8 cellular contexts compared by ENCODE assay signal in genomic region chr17:82418001-82418986, GRCh38. TPM values are rescaled to one million over a fixed set of nuclear protein-coding genes. Genes with fewer than 3 reads are reported as not detected.
DNase-seq lines count a peak whose midpoint lies in the region; ATAC-seq and TF ChIP-seq lines count a peak whose summit lies in the region.

HEXD (plus strand) TSS chr17:82418347; CDS start chr17:82419800, 1,453 bp downstream.
OGFOD3 (minus strand) TSS chr17:82418586; CDS start chr17:82418485, 101 bp downstream.

- POLR2A ChIA-PET in BJ (lab: Charles Lee): no interaction called here

- H3K4me3 ChIP-seq in BJ (ENCODE audit: low read depth, low read length) (peak within 1 kb of the TSS; percentile 88), coronary artery (peak within 1 kb of the TSS; percentile 84)

- peaks cover 40% of the 10 kb centered on the region for H3K36me3 Mint-ChIP-seq in activated CD4-positive, alpha-beta T cell treated with anti-CD3 and anti-CD28 coated beads, Interleukin-2, amount 10 ng/mL, durations not matched to agents 24 days and 14 days (ENCODE audit: low read depth)

- TF ChIP-seq CTCF in BJ (IDR thresholded peaks at IDR 0.05; ENCODE audit: insufficient read depth, low read depth, low read length) (no peak), coronary artery (IDR thresholded peaks at IDR 0.05) (no peak)

- no peaks in the 10 kb centered on the region for H3K9me3 Mint-ChIP-seq in activated CD4-positive, alpha-beta T cell treated with anti-CD3 and anti-CD28 coated beads, Interleukin-2, amount 10 ng/mL, durations not matched to agents 24 days and 14 days

- DNase-seq in BJ (ENCODE audit: low read depth) (no peak), GM19238 (ENCODE audit: insufficient read length, low spot score) (peak; percentile 93), NCI-H460 (ENCODE audit: extremely low read depth, low read depth) (peak; percentile 75), coronary artery (ENCODE audit: low spot score) (peak; percentile 86), left lobe of liver (ENCODE audit: low spot score) (peak; percentile 90)
- peak; percentile 97 for DNase-seq in activated CD4-positive, alpha-beta T cell treated with anti-CD3 and anti-CD28 coated beads, Interleukin-2, amount 10 ng/mL, durations not matched to agents 24 days and 14 days
- DNase-seq in stimulated activated CD4-positive, alpha-beta T cell treated with anti-CD3 and anti-CD28 coated beads, Interleukin-2, amount 100 ng/mL, for 24 hours: peak; percentile 81 to 88

- H3K27ac ChIP-seq in coronary artery: peak within 1 kb of the TSS; percentile 78 to 92

- intact Hi-C loops in activated CD4-positive, alpha-beta T cell treated with anti-CD3 and anti-CD28 coated beads, Interleukin-2, amount 10 ng/mL, durations not matched to agents 24 days and 14 days (cut with micrococcal nuclease): loop anchor here (1.0 to 10.0 kb wide), 2 partner anchors 31 to 183 kb away; no protein-coding TSS in a partner anchor

- no peaks in the 10 kb centered on the region for H3K27me3 Mint-ChIP-seq in activated CD4-positive, alpha-beta T cell treated with anti-CD3 and anti-CD28 coated beads, Interleukin-2, amount 10 ng/mL, durations not matched to agents 24 days and 14 days

- H3K27me3 ChIP-seq in BJ (ENCODE audit: control insufficient read depth, insufficient read depth, low read length): no peaks in the 10 kb centered on the region

- peak; percentile 86 for ATAC-seq in HG03432 (IDR thresholded peaks at IDR 0.05; ENCODE audit: unreplicated experiment)
- peak; percentile 93 for ATAC-seq in left lobe of liver

- H3K4me3 Mint-ChIP-seq in activated CD4-positive, alpha-beta T cell treated with anti-CD3 and anti-CD28 coated beads, Interleukin-2, amount 10 ng/mL, durations not matched to agents 24 days and 14 days: peak within 1 kb of the TSS; percentile 83

- peaks cover 3% of the 10 kb centered on the region; the same call in 1 of the 2 replicates for H3K36me3 ChIP-seq in BJ (ENCODE audit: control insufficient read depth, insufficient read depth, low read length)

- peaks cover 22% of the 10 kb centered on the region for H3K4me1 Mint-ChIP-seq in activated CD4-positive, alpha-beta T cell treated with anti-CD3 and anti-CD28 coated beads, Interleukin-2, amount 10 ng/mL, durations not matched to agents 24 days and 14 days

- peak within 1 kb of the TSS; percentile 90 for H3K27ac Mint-ChIP-seq in activated CD4-positive, alpha-beta T cell treated with anti-CD3 and anti-CD28 coated beads, Interleukin-2, amount 10 ng/mL, durations not matched to agents 24 days and 14 days

- CTCF ChIA-PET in BJ (lab: Yijun Ruan, JAX): interaction anchor here (1.0 to 2.4 kb wide), 5 partner anchors 10 to 118 kb away, joined by 3 to 11 read pairs (median 3); no protein-coding TSS in a partner anchor

RNA-seq across cellular contexts. Expression of gene HEXD, which starts in this region (rescaled TPM):
- polyA plus RNA-seq in BJ (2011; rRNA removed): 8.5 and 8.9 TPM in 2 replicates
- polyA minus RNA-seq in BJ (2011; rRNA and poly(A)+ RNA removed): 2.3 and 8.4 TPM in 2 replicates
- total RNA-seq in NCI-H460 (2014; rRNA removed; shearing (Covaris generic)): 8.8 and 14.1 TPM in 2 replicates
- polyA plus RNA-seq in NCI-H460 (2014; cell fraction: nucleus; rRNA removed): 77.3 and 84.6 TPM in 2 replicates
- total RNA-seq in activated CD4-positive, alpha-beta T cell treated with anti-CD3 and anti-CD28 coated beads, Interleukin-2, amount 10 ng/mL, durations not matched to agents 24 days and 14 days: 33.1 and 36.0 TPM in 2 replicates
- 44.3 TPM for total RNA-seq in left lobe of liver

RNA-seq across cellular contexts. Expression of gene OGFOD3, which starts in this region (rescaled TPM):
- polyA plus RNA-seq in BJ (2011; rRNA removed): 21.3 and 37.9 TPM in 2 replicates
- polyA minus RNA-seq in BJ (2011; rRNA and poly(A)+ RNA removed): 16.2 and 27.7 TPM in 2 replicates
- 30.8 and 31.7 TPM in 2 replicates for total RNA-seq in NCI-H460 (2014; rRNA removed; shearing (Covaris generic))
- 57.9 and 62.1 TPM in 2 replicates for polyA plus RNA-seq in NCI-H460 (2014; cell fraction: nucleus; rRNA removed)
- 26.7 and 33.0 TPM in 2 replicates for total RNA-seq in activated CD4-positive, alpha-beta T cell treated with anti-CD3 and anti-CD28 coated beads, Interleukin-2, amount 10 ng/mL, durations not matched to agents 24 days and 14 days
- total RNA-seq in left lobe of liver: 18.4 TPM
